ENCODE assay signal across 15 cellular contexts in genomic region chr3:58025406-58025805, GRCh38. TPM values are rescaled to one million over a fixed set of nuclear protein-coding genes. Genes with fewer than 3 reads are reported as not detected.
DNase-seq lines count a peak whose midpoint lies in the region; ATAC-seq and TF ChIP-seq lines count a peak whose summit lies in the region.
"Had no signal": no experiment of that assay in that cellular context is flagged by ENCODE, and none has a peak within 500 bp of the region (broad histone marks: within the 10 kb centered on the region; RNA-seq: fewer than 3 reads in every experiment).

No MANE protein-coding gene starts in this region.

- H4K8ac ChIP-seq in mesendoderm (ENCODE audit: low read depth, low read length): no peak overlapping the region

- H3K27me3 Mint-ChIP-seq in dendritic cell treated with granulocyte-macrophage colony-stimulating factor and Interleukin-4, amounts not matched to agents 40 ng/mL and 50 ng/mL, for 4 days: no peaks in the 10 kb centered on the region
- H3K27me3 Mint-ChIP-seq: CD4-positive, alpha-beta T cell; effector memory CD8-positive, alpha-beta T cell had no signal

- no peaks in the 10 kb centered on the region for H3K36me3 Mint-ChIP-seq in dendritic cell treated with granulocyte-macrophage colony-stimulating factor and Interleukin-4, amounts not matched to agents 40 ng/mL and 50 ng/mL, for 4 days (ENCODE audit: low read depth)

- WGBS in mesendoderm (ENCODE audit: extremely low coverage, insufficient coverage, low lambda C conversion rate): no CpG with 5 or more reads among the region's 5 CpGs

- H3K79me2 ChIP-seq in mesendoderm (ENCODE audit: control insufficient read depth, insufficient read depth, low read length): peaks cover 57% of the 10 kb centered on the region

- no peak overlapping the region for H3K4me2 ChIP-seq in mesendoderm (ENCODE audit: low read length)

- peak overlapping the region; percentile 18 for H3K27ac Mint-ChIP-seq in dendritic cell treated with granulocyte-macrophage colony-stimulating factor and Interleukin-4, amounts not matched to agents 40 ng/mL and 50 ng/mL, for 4 days
- H3K27ac Mint-ChIP-seq: effector memory CD8-positive, alpha-beta T cell had no signal

- no peak overlapping the region for H3K9ac ChIP-seq in mesendoderm (ENCODE audit: low read length)

- peaks cover 19% of the 10 kb centered on the region for H3K79me1 ChIP-seq in mesendoderm (ENCODE audit: low read length)

- no peak overlapping the region for H3K23ac ChIP-seq in mesendoderm (ENCODE audit: low read length)

- H3K4me3 ChIP-seq in mesendoderm (ENCODE audit: low read length) (no peak overlapping the region), tibial artery (peak overlapping the region in 1 of 2 donors; percentile 30)
- H3K4me3 ChIP-seq: right atrium auricular region had no signal

- H2AK5ac ChIP-seq in mesendoderm (ENCODE audit: low read length): peak overlapping the region; percentile 9

- no peak overlapping the region for H3K4ac ChIP-seq in mesendoderm (ENCODE audit: low read depth, low read length)

- H3K27ac ChIP-seq in mesendoderm (ENCODE audit: low read depth, low read length) (no peak overlapping the region), tibial artery (peak overlapping the region; percentile 71)
- H3K27ac ChIP-seq: right atrium auricular region had no signal

- H3K9me3 Mint-ChIP-seq in dendritic cell treated with granulocyte-macrophage colony-stimulating factor and Interleukin-4, amounts not matched to agents 40 ng/mL and 50 ng/mL, for 4 days: no peaks in the 10 kb centered on the region
- H3K9me3 Mint-ChIP-seq: CD4-positive, alpha-beta T cell; effector memory CD8-positive, alpha-beta T cell had no signal

- H4K5ac ChIP-seq in mesendoderm (ENCODE audit: low read length): no peak overlapping the region

- H3K4me1 ChIP-seq in mesendoderm (ENCODE audit: control insufficient read depth, low read depth, low read length) (peaks cover 34% of the 10 kb centered on the region), tibial artery (peaks cover 0 to 83% (median 41%) of the 10 kb centered on the region in 4 donors)

- H3K27me3 ChIP-seq in mesendoderm (ENCODE audit: insufficient read depth, low read length, poor library complexity) (no peaks in the 10 kb centered on the region), tibial artery (no peaks in the 10 kb centered on the region)
- H3K27me3 ChIP-seq: right atrium auricular region had no signal

- H3K4me1 Mint-ChIP-seq in dendritic cell treated with granulocyte-macrophage colony-stimulating factor and Interleukin-4, amounts not matched to agents 40 ng/mL and 50 ng/mL, for 4 days (ENCODE audit: low read depth): peaks cover 51% of the 10 kb centered on the region

- no peak overlapping the region for H2BK15ac ChIP-seq in mesendoderm (replicated peaks; ENCODE audit: low read depth)

- intact Hi-C loops in dendritic cell treated with granulocyte-macrophage colony-stimulating factor and Interleukin-4, amounts not matched to agents 40 ng/mL and 50 ng/mL, for 4 days (cut with micrococcal nuclease): no loop called here
- intact Hi-C loops in tibial artery (cut with DNase I; ENCODE audit: low total_unique reads): no loop called here

- no peak overlapping the region for H3K4me3 Mint-ChIP-seq in dendritic cell treated with granulocyte-macrophage colony-stimulating factor and Interleukin-4, amounts not matched to agents 40 ng/mL and 50 ng/mL, for 4 days
- H3K4me3 Mint-ChIP-seq: CD4-positive, alpha-beta T cell; effector memory CD8-positive, alpha-beta T cell had no signal

- H3K9me3 ChIP-seq in tibial artery: no peaks in the 10 kb centered on the region
- H3K9me3 ChIP-seq: right atrium auricular region had no signal

- DNase-seq in NCI-H1092 treated with DMSO at 0.1 percent for 48 hours (lab: John Stamatoyannopoulos, UW): peak; percentile 49
- no peak for DNase-seq in NCI-H1092 (lab: John Stamatoyannopoulos, UW)
- no peak for DNase-seq in mesendoderm
- DNase-seq in tibial artery: no peak
- no peak for DNase-seq in NCI-H2196 treated with DMSO at 0.1 percent for 48 hours (lab: John Stamatoyannopoulos, UW; ENCODE audit: unreplicated experiment)
- no peak for DNase-seq in GF-D8 (lab: John Stamatoyannopoulos, UW)
- DNase-seq: activated CD8-positive, alpha-beta memory T cell treated with anti-CD3 and anti-CD28 coated beads for 24 hours; activated gamma-delta T cell treated with Interleukin-2 at 50 U/mL for 16 hours; CD4-positive, alpha-beta T cell; effector memory CD8-positive, alpha-beta T cell; NCI-H1930; stimulated activated CD4-positive, alpha-beta T cell treated with anti-CD3 and anti-CD28 coated beads, Interleukin-4, amount 100 ng/mL, for 24 hours had no signal

- H2BK5ac ChIP-seq in mesendoderm (ENCODE audit: low read length): no peak overlapping the region

- H3K36me3 ChIP-seq in mesendoderm (ENCODE audit: control insufficient read depth, insufficient read depth, low read length) (no peaks in the 10 kb centered on the region), tibial artery (no peaks in the 10 kb centered on the region)
- H3K36me3 ChIP-seq: right atrium auricular region had no signal

- peak overlapping the region; percentile 44 for H3K56ac ChIP-seq in mesendoderm (ENCODE audit: low read length)

- no peak for TF ChIP-seq CTCF in tibial artery (IDR thresholded peaks at IDR 0.05)

- ATAC-seq in HG03280 (IDR thresholded peaks at IDR 0.05; ENCODE audit: unreplicated experiment): no peak
- ATAC-seq: effector memory CD8-positive, alpha-beta T cell had no signal

- no peak overlapping the region for H3K18ac ChIP-seq in mesendoderm (ENCODE audit: low read length)

- no peak overlapping the region for H2BK120ac ChIP-seq in mesendoderm (ENCODE audit: low read depth, low read length)

RNA-seq across cellular contexts. Expression of gene FLNB, which starts 17.2 kb away (rescaled TPM):
- 26.8 TPM for polyA plus RNA-seq in mesendoderm (2013, experiment 1 of 2)
- 26.5 TPM for polyA plus RNA-seq in mesendoderm (2013, experiment 2 of 2)
